18 cellular contexts compared by ENCODE assay signal in the genomic region with DNA sequence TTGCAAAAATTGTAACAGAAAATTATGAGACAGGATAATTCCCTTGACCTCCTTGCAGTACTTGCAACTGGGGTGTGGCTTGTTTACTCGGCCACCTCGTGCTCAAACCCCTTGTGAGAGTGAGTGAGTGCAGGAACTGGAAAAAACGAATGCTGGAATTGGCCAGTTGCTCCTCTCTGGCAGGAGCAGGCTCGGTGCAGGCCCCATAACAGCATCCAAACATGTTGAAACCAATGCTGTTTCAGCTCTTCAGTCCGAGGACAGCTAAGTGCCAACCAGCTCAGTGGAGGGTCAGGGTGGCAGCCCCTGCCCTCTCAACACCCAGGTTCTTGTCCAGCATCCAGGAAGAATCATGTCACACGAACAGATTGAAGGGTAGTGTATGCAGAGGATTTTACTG. TPM values are rescaled to one million over a fixed set of nuclear protein-coding genes. Genes with fewer than 3 reads are reported as not detected.
DNase-seq lines count a peak whose midpoint lies in the region; ATAC-seq, FAIRE-seq and TF ChIP-seq lines count a peak whose summit lies in the region.
"Had no signal": no experiment of that assay in that cellular context is flagged by ENCODE, and none has a peak within 500 bp of the region (broad histone marks: within the 10 kb centered on the region; RNA-seq: fewer than 3 reads in every experiment).

No MANE protein-coding gene starts in this region.

- TF ChIP-seq EP300 in K562 (IDR thresholded peaks at IDR 0.05; ENCODE audit: low read length) (no peak), esophagus muscularis mucosa (IDR thresholded peaks at IDR 0.05) (no peak)

- H3K9ac ChIP-seq in GM23248 (no peak overlapping the region), K562 (ENCODE audit: insufficient read depth in 1 of 2, low read depth in 2 of 2, low read length in 2 of 2) (no peak overlapping the region), mammary epithelial cell (ENCODE audit: insufficient read depth, low read length) (no peak overlapping the region)

- H3K4me2 ChIP-seq in DOHH2 (ENCODE audit: low read length): peak overlapping the region; percentile 24
- no peak overlapping the region for H3K4me2 ChIP-seq in GM23248 (ENCODE audit: unreplicated experiment)
- H3K4me2 ChIP-seq in K562 (ENCODE audit: insufficient read depth, low read length): no peak overlapping the region
- no peak overlapping the region for H3K4me2 ChIP-seq in mammary epithelial cell (ENCODE audit: insufficient read depth, low read depth, low read length)

- H3K4me1 ChIP-seq in DOHH2 (ENCODE audit: control insufficient read depth, low read length): peaks cover 58% of the 10 kb centered on the region
- peaks cover 15% of the 10 kb centered on the region for H3K4me1 ChIP-seq in GM23248 (ENCODE audit: insufficient read depth)
- no peaks in the 10 kb centered on the region for H3K4me1 ChIP-seq in K562 (replicated peaks in 1 of 2; ENCODE audit: control insufficient read depth in 2 of 2, insufficient read depth in 2 of 2, low read length in 2 of 2)
- peaks cover 0 to 3% (median 0%) of the 10 kb centered on the region in 4 donors for H3K4me1 ChIP-seq in esophagus muscularis mucosa
- H3K4me1 ChIP-seq in mammary epithelial cell (ENCODE audit: insufficient read depth, low read length): peaks cover 10% of the 10 kb centered on the region
- H3K4me1 ChIP-seq: SJSA1 had no signal

- peaks cover 5% of the 10 kb centered on the region for H3K9me3 Mint-ChIP-seq in stimulated activated memory B cell treated with anti-CD40 and anti-IgM and Interleukin-4, amounts not matched to agents 10 μg/mL and 1 μg/mL and 100 μg/mL, for 72 hours

- H3K36me3 Mint-ChIP-seq in stimulated activated memory B cell treated with anti-CD40 and anti-IgM and Interleukin-4, amounts not matched to agents 10 μg/mL and 1 μg/mL and 100 μg/mL, for 72 hours: peaks cover 4% of the 10 kb centered on the region

- TF ChIP-seq CTCF in DOHH2 (IDR thresholded peaks at IDR 0.05; ENCODE audit: low read depth, low read length, poor library complexity, severe bottlenecking): no peak
- TF ChIP-seq CTCF in K562 (IDR thresholded peaks at IDR 0.05 in 2 of 3, conservative IDR thresholded peaks at IDR 0.05 in 1 of 3; ENCODE audit: insufficient read depth in 2 of 3, low read depth in 1 of 3, low read length in 3 of 3): no peak
- TF ChIP-seq CTCF in esophagus muscularis mucosa (IDR thresholded peaks at IDR 0.05): no peak
- TF ChIP-seq CTCF in mammary epithelial cell (conservative IDR thresholded peaks at IDR 0.05 in 1 of 2, IDR thresholded peaks at IDR 0.05 in 1 of 2; ENCODE audit: extremely low read depth in 1 of 2, insufficient read depth in 1 of 2, low read depth in 1 of 2, low read length in 2 of 2): no peak

- no peak overlapping the region for H3K4me3 Mint-ChIP-seq in stimulated activated memory B cell treated with anti-CD40 and anti-IgM and Interleukin-4, amounts not matched to agents 10 μg/mL and 1 μg/mL and 100 μg/mL, for 72 hours
- H3K4me3 Mint-ChIP-seq: H9 had no signal

- H3K9me2 ChIP-seq in DOHH2 (replicated peaks; ENCODE audit: control insufficient read depth, low read length): no peaks in the 10 kb centered on the region
- H3K9me2 ChIP-seq in GM23248 (ENCODE audit: insufficient read depth): no peaks in the 10 kb centered on the region

- dilution Hi-C loops in mammary epithelial cell (cut with HindIII; ENCODE audit: low sequenced_read_pairs): no loop called here

- TF ChIP-seq POLR2A in K562 (conservative IDR thresholded peaks at IDR 0.05) (no peak), esophagus muscularis mucosa (IDR thresholded peaks at IDR 0.05; ENCODE audit: low read depth) (no peak)

- in situ Hi-C loops in GM23248 (cut with MboI): no loop called here
- in situ Hi-C loops in K562 (cut with MboI): no loop called here
- in situ Hi-C loops in mammary epithelial cell (cut with MboI; ENCODE audit: low sequenced_read_pairs in 2 of 2): no loop called here

- no peak overlapping the region for H3K27ac ChIP-seq in DOHH2 (ENCODE audit: low read depth, low read length)
- no peak overlapping the region for H3K27ac ChIP-seq in GM23248
- no peak overlapping the region for H3K27ac ChIP-seq in K562 (ENCODE audit: extremely low read depth, low read depth, low read length)
- no peak overlapping the region for H3K27ac ChIP-seq in esophagus muscularis mucosa (replicated peaks in 1 of 4)
- no peak overlapping the region for H3K27ac ChIP-seq in mammary epithelial cell (ENCODE audit: insufficient read depth, low read depth, low read length)
- H3K27ac ChIP-seq: C4-2B, SJSA1 had no signal

- no peaks in the 10 kb centered on the region for H3K9me1 ChIP-seq in K562 (ENCODE audit: control insufficient read depth, insufficient read depth, low read length)

- BruUV-seq in K562 (replicated peaks; lab: Mats Ljungman, UMichigan) (no TSS peak), mammary epithelial cell (replicated peaks; lab: Mats Ljungman, UMichigan) (no TSS peak)

- H3K27me3 Mint-ChIP-seq in stimulated activated memory B cell treated with anti-CD40 and anti-IgM and Interleukin-4, amounts not matched to agents 10 μg/mL and 1 μg/mL and 100 μg/mL, for 72 hours: no peaks in the 10 kb centered on the region

- peak overlapping the region; percentile 65 for H3K27ac Mint-ChIP-seq in stimulated activated memory B cell treated with anti-CD40 and anti-IgM and Interleukin-4, amounts not matched to agents 10 μg/mL and 1 μg/mL and 100 μg/mL, for 72 hours
- H3K27ac Mint-ChIP-seq: H9 had no signal

- CTCF ChIA-PET in K562 (lab: Yijun Ruan, JAX; ENCODE audit: low intra/inter-chr PET ratio) (interaction anchor here (0.7 kb wide), 1 partner anchor 57 kb away, joined by 3 read pairs; no protein-coding TSS in a partner anchor), mammary epithelial cell (lab: Charles Lee; ENCODE audit: low non-redundant PET) (no interaction called here)

- peaks cover 6% of the 10 kb centered on the region; the same call in 1 of the 2 replicates for H3F3A ChIP-seq in DOHH2 (ENCODE audit: control insufficient read depth, insufficient read depth)
- no peaks in the 10 kb centered on the region for H3F3A ChIP-seq in GM23248 (ENCODE audit: insufficient read depth)

- H3K4me3 ChIP-seq in DOHH2 (ENCODE audit: low read length) (no peak overlapping the region), GM23248 (no peak overlapping the region), K562 (no peak overlapping the region), esophagus muscularis mucosa (no peak overlapping the region), mammary epithelial cell (replicated peaks in 1 of 3; ENCODE audit: insufficient read depth in 1 of 3, low read depth in 2 of 3, low read length in 3 of 3) (no peak overlapping the region)
- H3K4me3 ChIP-seq: SJSA1 had no signal

- FAIRE-seq in K562 (lab: Jason Lieb, UNC) (no peak), GM19239 (lab: Jason Lieb, UNC) (no peak)
- FAIRE-seq: G401.6 had no signal

- POLR2A ChIA-PET in K562 (lab: Yijun Ruan, JAX): no interaction called here

- H3K27me3 ChIP-seq in DOHH2 (ENCODE audit: control insufficient read depth, low read length) (no peaks in the 10 kb centered on the region), GM23248 (replicated peaks; ENCODE audit: insufficient read depth) (no peaks in the 10 kb centered on the region), K562 (ENCODE audit: control insufficient read depth in 2 of 2, insufficient read depth in 2 of 2, low read length in 2 of 2) (no peaks in the 10 kb centered on the region; a peak in 2 of 5 replicates), esophagus muscularis mucosa (no peaks in the 10 kb centered on the region), mammary epithelial cell (ENCODE audit: insufficient read depth, low read length) (no peaks in the 10 kb centered on the region)
- H3K27me3 ChIP-seq: SJSA1 had no signal

- H3K36me3 ChIP-seq in DOHH2 (ENCODE audit: control insufficient read depth, low read length) (peaks cover 4% of the 10 kb centered on the region), GM23248 (ENCODE audit: low read depth) (no peaks in the 10 kb centered on the region), K562 (ENCODE audit: control insufficient read depth, insufficient read depth, low read length) (no peaks in the 10 kb centered on the region), esophagus muscularis mucosa (no peaks in the 10 kb centered on the region), mammary epithelial cell (ENCODE audit: insufficient read depth, low read length) (no peaks in the 10 kb centered on the region)
- H3K36me3 ChIP-seq: SJSA1 had no signal

- peak overlapping the region; percentile 50; the same call in 1 of the 2 replicates for H2AFZ ChIP-seq in GM23248
- no peak overlapping the region for H2AFZ ChIP-seq in K562 (ENCODE audit: low read depth, low read length)
- H2AFZ ChIP-seq in mammary epithelial cell (ENCODE audit: low read depth, low read length): no peak overlapping the region

- peak; percentile 28; the same call in 2 of the 3 replicates for ATAC-seq in K562
- no peak for ATAC-seq in stimulated activated memory B cell treated with anti-CD40 and anti-IgM and Interleukin-4, amounts not matched to agents 10 μg/mL and 1 μg/mL and 100 μg/mL, for 72 hours

- intact Hi-C loops in K562 (cut with micrococcal nuclease): no loop called here
- intact Hi-C loops in esophagus muscularis mucosa (cut with DNase I): no loop called here
- intact Hi-C loops in mammary epithelial cell (cut with micrococcal nuclease): no loop called here

- WGBS in GM23248 (ENCODE audit: low coverage in 1 of 2, low lambda C conversion rate in 2 of 2, missing lambda C conversion rate in 2 of 2), 2 experiments: 16 to 17% methylated on average over 6 of the region's 6 CpGs
- WGBS in K562 (ENCODE audit: insufficient coverage, low coverage, missing lambda C conversion rate): 2% methylated on average over 6 of the region's 6 CpGs
- 64% methylated on average over 6 of the region's 6 CpGs for WGBS in esophagus muscularis mucosa
- WGBS in mammary epithelial cell (ENCODE audit: low coverage, missing lambda C conversion rate): 83% methylated on average over 6 of the region's 6 CpGs

- H4K20me1 ChIP-seq in DOHH2 (ENCODE audit: control insufficient read depth, insufficient read depth, low read depth, low read length) (no peaks in the 10 kb centered on the region), GM23248 (ENCODE audit: insufficient read depth) (no peaks in the 10 kb centered on the region), K562 (replicated peaks; ENCODE audit: control insufficient read depth, insufficient read depth, low read length) (no peaks in the 10 kb centered on the region), mammary epithelial cell (ENCODE audit: insufficient read depth, low read length) (no peaks in the 10 kb centered on the region)

- no peak for TF ChIP-seq RAD21 in K562 (CRISPR knock-in tag; conservative IDR thresholded peaks at IDR 0.05 in 1 of 2, IDR thresholded peaks at IDR 0.05 in 1 of 2)

- H3K9me3 ChIP-seq in DOHH2 (ENCODE audit: control insufficient read depth, insufficient read depth, low read length) (peaks cover 7% of the 10 kb centered on the region; the same call in 1 of the 2 replicates), GM23248 (ENCODE audit: low read depth) (no peaks in the 10 kb centered on the region), K562 (replicated peaks; ENCODE audit: control insufficient read depth, insufficient read depth, low read depth, low read length) (no peaks in the 10 kb centered on the region), esophagus muscularis mucosa (peaks cover 0 to 14% (median 8%) of the 10 kb centered on the region in 4 donors), mammary epithelial cell (replicated peaks; ENCODE audit: insufficient read depth, low read length) (peaks cover 2% of the 10 kb centered on the region)
- H3K9me3 ChIP-seq: SJSA1 had no signal

- H3K4me1 Mint-ChIP-seq in stimulated activated memory B cell treated with anti-CD40 and anti-IgM and Interleukin-4, amounts not matched to agents 10 μg/mL and 1 μg/mL and 100 μg/mL, for 72 hours: peaks cover 49% of the 10 kb centered on the region
- H3K4me1 Mint-ChIP-seq: H9 had no signal

- DNase-seq in GM23248 (peak; percentile 21), K562 (ENCODE audit: extremely low read depth in 1 of 4, low spot score in 3 of 4) (no peak), GM19239 (ENCODE audit: insufficient read length, low spot score) (no peak), esophagus muscularis mucosa (ENCODE audit: extremely low spot score) (no peak), NCI-H146 (lab: John Stamatoyannopoulos, UW) (no peak), mammary epithelial cell (no peak)
- DNase-seq: ACHN, DND-41, H9, KG1, NCI-H1105 treated with DMSO at 0.1 percent for 48 hours, NCI-H1694 treated with DMSO at 0.1 percent for 48 hours, NCI-H774 had no signal

- no peaks in the 10 kb centered on the region for H3K79me2 ChIP-seq in DOHH2 (ENCODE audit: control insufficient read depth, low read length)
- no peaks in the 10 kb centered on the region for H3K79me2 ChIP-seq in GM23248 (ENCODE audit: insufficient read depth)
- no peaks in the 10 kb centered on the region for H3K79me2 ChIP-seq in K562 (ENCODE audit: control insufficient read depth, insufficient read depth, low read length)
- no peaks in the 10 kb centered on the region for H3K79me2 ChIP-seq in mammary epithelial cell (ENCODE audit: insufficient read depth, low read length)

RNA-seq across cellular contexts. Expression of a gene that starts 36.9 kb away (rescaled TPM):
- 24.2 and 30.9 TPM in 2 replicates for total RNA-seq in GM23248 (2014; rRNA removed; shearing (Covaris generic))
- 20.8 and 21.6 TPM in 2 replicates for polyA plus RNA-seq in GM23248 (2016; fragmentation: Nextera tagmentation; extraction: Ambion mirVana)
- 16.8 and 19.9 TPM in 2 replicates for total RNA-seq in K562 (2011; cell fraction: chromatin; rRNA removed; ENCODE audit: low replicate concordance)
- 13.3 and 14.7 TPM in 2 replicates for total RNA-seq in K562 (2011; cell fraction: nucleolus; rRNA removed)
- 20.2 and 22.2 TPM in 2 replicates for total RNA-seq in K562 (2011; cell fraction: nucleoplasm; rRNA removed)
- total RNA-seq in K562 (2014; rRNA removed): 18.8 and 20.9 TPM in 2 replicates
- 32.8 and 38.7 TPM in 2 replicates for total RNA-seq in K562 (2014; rRNA removed; fragmentation: Illumina TruSeq; extraction: Trizol)
- 32.2 and 33.9 TPM in 2 replicates for total RNA-seq in K562 (2015; rRNA removed; fragmentation: Illumina TruSeq; extraction: Trizol)
- 19.9 and 21.6 TPM in 2 replicates for total RNA-seq in K562 (2021)
- 24.9 and 28.3 TPM in 2 replicates for polyA plus RNA-seq in K562 (2011; rRNA removed)
- 19.2 and 21.8 TPM in 2 replicates for polyA plus RNA-seq in K562 (2011; cell fraction: cytosol; rRNA removed)
- polyA plus RNA-seq in K562 (2011; cell fraction: nucleus; rRNA removed): 9.8 and 10.3 TPM in 2 replicates
- 20.3 and 21.8 TPM in 2 replicates for polyA plus RNA-seq in K562 (2012)
- 26.8 and 34.5 TPM in 2 replicates for polyA plus RNA-seq in K562 (2014; fragmentation: Illumina TruSeq; extraction: Trizol)
- polyA plus RNA-seq in K562 (2014; fragmentation: Nextera tagmentation; extraction: Ambion mirVana): 10 to 100 TPM; 44.1 to 61.5 TPM
- 23.5 and 39.6 TPM in 2 replicates for polyA plus RNA-seq in K562 (2014; rRNA removed)
- 30.4 and 36.7 TPM in 2 replicates for polyA minus RNA-seq in K562 (2011; rRNA and poly(A)+ RNA removed)
- polyA minus RNA-seq in K562 (2011; cell fraction: cytosol; rRNA and poly(A)+ RNA removed): 9.5 and 10.0 TPM in 2 replicates
- polyA minus RNA-seq in K562 (2011; cell fraction: nucleus; rRNA and poly(A)+ RNA removed): 9.7 and 11.9 TPM in 2 replicates
- total RNA-seq in esophagus muscularis mucosa: 10 to 100 TPM; 10.9 to 18.7 (median 11.8) TPM
- total RNA-seq in mammary epithelial cell: 10 to 100 TPM; 19.7 to 21.5 TPM
- 14.5 TPM for polyA plus RNA-seq in mammary epithelial cell
- polyA minus RNA-seq in mammary epithelial cell: 12.1 TPM

RNA-seq across cellular contexts. Expression of a gene that starts 36.9 kb away (rescaled TPM):
- 16.9 and 20.9 TPM in 2 replicates for total RNA-seq in GM23248 (2014; rRNA removed; shearing (Covaris generic))
- polyA plus RNA-seq in GM23248 (2016; fragmentation: Nextera tagmentation; extraction: Ambion mirVana): 7.1 and 7.2 TPM in 2 replicates
- 7.2 and 11.4 TPM in 2 replicates for total RNA-seq in K562 (2011; cell fraction: chromatin; rRNA removed; ENCODE audit: low replicate concordance)
- 5.0 and 7.5 TPM in 2 replicates for total RNA-seq in K562 (2011; cell fraction: nucleolus; rRNA removed)
- 10.2 and 14.3 TPM in 2 replicates for total RNA-seq in K562 (2011; cell fraction: nucleoplasm; rRNA removed)
- 26.8 and 32.4 TPM in 2 replicates for total RNA-seq in K562 (2014; rRNA removed)
- total RNA-seq in K562 (2014; rRNA removed; fragmentation: Illumina TruSeq; extraction: Trizol): 21.6 and 22.8 TPM in 2 replicates
- total RNA-seq in K562 (2015; rRNA removed; fragmentation: Illumina TruSeq; extraction: Trizol): 20.8 and 22.7 TPM in 2 replicates
- total RNA-seq in K562 (2021): 20.4 and 21.9 TPM in 2 replicates
- 16.8 and 19.5 TPM in 2 replicates for polyA plus RNA-seq in K562 (2011; rRNA removed)
- 18.2 and 19.9 TPM in 2 replicates for polyA plus RNA-seq in K562 (2011; cell fraction: cytosol; rRNA removed)
- polyA plus RNA-seq in K562 (2011; cell fraction: nucleus; rRNA removed): 9.4 and 10.7 TPM in 2 replicates
- polyA plus RNA-seq in K562 (2012): 16.7 and 18.2 TPM in 2 replicates
- 20.7 and 22.6 TPM in 2 replicates for polyA plus RNA-seq in K562 (2014; fragmentation: Illumina TruSeq; extraction: Trizol)
- 10 to 100 TPM in 1 of 2 experiments, 1 to 10 TPM in 1; 7.0 to 10.9 TPM for polyA plus RNA-seq in K562 (2014; fragmentation: Nextera tagmentation; extraction: Ambion mirVana)
- polyA plus RNA-seq in K562 (2014; rRNA removed): 19.0 and 22.0 TPM in 2 replicates
- polyA minus RNA-seq in K562 (2011; rRNA and poly(A)+ RNA removed): 27.8 and 31.9 TPM in 2 replicates
- 19.7 and 21.1 TPM in 2 replicates for polyA minus RNA-seq in K562 (2011; cell fraction: cytosol; rRNA and poly(A)+ RNA removed)
- 8.9 and 10.6 TPM in 2 replicates for polyA minus RNA-seq in K562 (2011; cell fraction: nucleus; rRNA and poly(A)+ RNA removed)
- 10 to 100 TPM; 12.0 to 21.7 (median 15.4) TPM for total RNA-seq in esophagus muscularis mucosa
- total RNA-seq in mammary epithelial cell: 10 to 100 TPM; 23.4 to 40.3 TPM
- 10.9 TPM for polyA plus RNA-seq in mammary epithelial cell
- polyA minus RNA-seq in mammary epithelial cell: 9.0 TPM

RNA-seq across cellular contexts. Expression of a gene that starts 58.1 kb away (rescaled TPM):
- total RNA-seq in GM23248 (2014; rRNA removed; shearing (Covaris generic)): 39.2 and 69.2 TPM in 2 replicates
- polyA plus RNA-seq in GM23248 (2016; fragmentation: Nextera tagmentation; extraction: Ambion mirVana) (35.9 and 37.8 TPM in 2 replicates), K562 (2011; rRNA removed) (26.2 and 29.0 TPM in 2 replicates), K562 (2014; fragmentation: Illumina TruSeq; extraction: Trizol) (22.0 and 28.0 TPM in 2 replicates), K562 (2014; fragmentation: Nextera tagmentation; extraction: Ambion mirVana) (1 to 10 TPM; 2.9 to 3.5 TPM), K562 (2014; rRNA removed) (23.4 and 24.7 TPM in 2 replicates), mammary epithelial cell (20.1 TPM)
- 17.8 and 19.2 TPM in 2 replicates for total RNA-seq in K562 (2011; cell fraction: chromatin; rRNA removed; ENCODE audit: low replicate concordance)
- total RNA-seq in K562 (2011; cell fraction: nucleolus; rRNA removed): 10.1 and 13.8 TPM in 2 replicates
- total RNA-seq in K562 (2011; cell fraction: nucleoplasm; rRNA removed): 11.7 and 17.1 TPM in 2 replicates
- total RNA-seq in K562 (2014; rRNA removed) (14.9 and 17.1 TPM in 2 replicates), K562 (2014; rRNA removed; fragmentation: Illumina TruSeq; extraction: Trizol) (13.5 and 15.2 TPM in 2 replicates), K562 (2015; rRNA removed; fragmentation: Illumina TruSeq; extraction: Trizol) (12.2 and 13.5 TPM in 2 replicates), K562 (2021) (13.9 and 18.6 TPM in 2 replicates), esophagus muscularis mucosa (10 to 100 TPM; 26.2 to 56.5 (median 38.2) TPM), mammary epithelial cell (10 to 100 TPM; 15.4 to 21.0 TPM)
- 19.8 and 19.9 TPM in 2 replicates for polyA plus RNA-seq in K562 (2011; cell fraction: cytosol; rRNA removed)
- polyA plus RNA-seq in K562 (2011; cell fraction: nucleus; rRNA removed): 18.5 and 19.8 TPM in 2 replicates
- polyA plus RNA-seq in K562 (2012): 20.4 and 27.0 TPM in 2 replicates
- 15.7 and 16.1 TPM in 2 replicates for polyA minus RNA-seq in K562 (2011; rRNA and poly(A)+ RNA removed)
- polyA minus RNA-seq in K562 (2011; cell fraction: cytosol; rRNA and poly(A)+ RNA removed): 12.2 and 14.1 TPM in 2 replicates
- 8.8 and 12.4 TPM in 2 replicates for polyA minus RNA-seq in K562 (2011; cell fraction: nucleus; rRNA and poly(A)+ RNA removed)
- 10.6 TPM for polyA minus RNA-seq in mammary epithelial cell
